Comparison of ENCODE assay signal across 36 cellular contexts in genomic region chr6:63437058-63437457, GRCh38.
"Had no signal": no experiment of that assay in that cellular context is flagged by ENCODE, and none has a peak within 500 bp of the region (broad histone marks: within the 10 kb centered on the region; RNA-seq: fewer than 3 reads in every experiment).

No MANE protein-coding gene starts in this region.

- H3K9me3 ChIP-seq: MG63 had no signal

- DNase-seq: Kasumi-1, MG63, MM.1S, MV-4-11, NCI-H1048, NCI-H1092, NCI-H1092 treated with DMSO at 0.1 percent for 48 hours, NCI-H1105, NCI-H1105 treated with DMSO at 0.1 percent for 48 hours, NCI-H1417, NCI-H1417 treated with DMSO at 0.1 percent for 48 hours, NCI-H1436, NCI-H1436 treated with DMSO at 0.1 percent for 48 hours, NCI-H146, NCI-H1694, NCI-H1694 treated with DMSO at 0.1 percent for 48 hours, NCI-H187, NCI-H187 treated with DMSO at 0.1 percent for 48 hours, NCI-H1930, NCI-H2029, NCI-H2029 treated with DMSO at 0.1 percent for 48 hours, NCI-H2081, NCI-H2081 treated with DMSO at 0.1 percent for 48 hours, NCI-H2107, NCI-H2171, NCI-H2171 treated with DMSO at 0.1 percent for 48 hours, NCI-H2227 treated with DMSO at 0.1 percent for 48 hours, NCI-H226, NCI-H345, NCI-H446, NCI-H446 treated with DMSO at 0.1 percent for 48 hours, NCI-H510A, NCI-H510A treated with DMSO at 0.1 percent for 48 hours, NCI-H524, NCI-H524 treated with DMSO at 0.1 percent for 48 hours, NCI-H526 had no signal

- H3K36me3 ChIP-seq: MG63 had no signal

- H3K4me3 ChIP-seq: MG63 had no signal

- H3K27me3 ChIP-seq: MG63 had no signal
